12 cellular contexts compared by ENCODE assay signal in genomic region chr3:112072387-112073060, GRCh38. TPM values are rescaled to one million over a fixed set of nuclear protein-coding genes. Genes with fewer than 3 reads are reported as not detected.
A peak's percentile ranks its signal among the peaks of the same experiment; 100 is the strongest.
DNase-seq lines count a peak whose midpoint lies in the region; ATAC-seq and TF ChIP-seq lines count a peak whose summit lies in the region.
"Not testable (repeated sequence)": the region's sequence is repeated elsewhere in the genome, so short reads cannot be mapped to it uniquely, and the experiment has no call there.
"Had no signal": no experiment of that assay in that cellular context is flagged by ENCODE, and none has a peak within 500 bp of the region (broad histone marks: within the 10 kb centered on the region; RNA-seq: fewer than 3 reads in every experiment).

No MANE protein-coding gene starts in this region.

- TF ChIP-seq EP300 in stomach (IDR thresholded peaks at IDR 0.05), result not testable (repeated sequence)

- H2AFZ ChIP-seq in DND-41 (ENCODE audit: low read depth, low read length), result peak overlapping the region; percentile 25; the same call in 1 of the 2 replicates

- H3K79me2 ChIP-seq in DND-41 (ENCODE audit: insufficient read depth, low read length), result not testable (repeated sequence)

- H3K9me3 Mint-ChIP-seq in T-helper 2 cell treated with Interferon-gamma antibody and Interleukin-4, amounts not matched to agents 5 μg/mL and 100 μg/mL, for 36 hours, result peaks cover 22% of the 10 kb centered on the region
- not testable (repeated sequence) for H3K9me3 Mint-ChIP-seq in activated CD4-positive, alpha-beta memory T cell treated with anti-CD3 and anti-CD28 coated beads for 36 hours; activated T-cell treated with anti-CD3 and anti-CD28 coated beads, Interleukin-2, amount 50 U/mL, for 72 hours; activated naive CD8-positive, alpha-beta T cell (ENCODE audit: low read depth)

- not testable (repeated sequence) for H3K36me3 ChIP-seq in DND-41 (ENCODE audit: insufficient read depth, low read length); mucosa of descending colon (ENCODE audit: low read depth); stomach

- H3K4me2 ChIP-seq in DND-41 (ENCODE audit: insufficient read depth, low read length), result not testable (repeated sequence)

- H3K27me3 Mint-ChIP-seq in T-helper 2 cell treated with Interferon-gamma antibody and Interleukin-4, amounts not matched to agents 5 μg/mL and 100 μg/mL, for 36 hours (ENCODE audit: low read depth), result peaks cover 13% of the 10 kb centered on the region
- H3K27me3 Mint-ChIP-seq in activated CD4-positive, alpha-beta memory T cell treated with anti-CD3 and anti-CD28 coated beads for 36 hours; activated T-cell treated with anti-CD3 and anti-CD28 coated beads, Interleukin-2, amount 50 U/mL, for 72 hours (ENCODE audit: low read depth); activated naive CD8-positive, alpha-beta T cell: not testable (repeated sequence)

- DNase-seq in DND-41, result peak; percentile 59
- DNase-seq in T-helper 2 cell treated with Interferon-gamma antibody and Interleukin-4, amounts not matched to agents 5 μg/mL and 100 μg/mL, for 36 hours (ENCODE audit: low spot score), result peak; percentile 66
- peak; percentile 86 for DNase-seq in activated CD4-positive, alpha-beta memory T cell treated with anti-CD3 and anti-CD28 coated beads for 36 hours
- peak; percentile 72 to 79 for DNase-seq in activated T-cell treated with anti-CD3 and anti-CD28 coated beads, Interleukin-2, amount 50 U/mL, for 72 hours
- peak; percentile 83 to 87 (median 85) for DNase-seq in mucosa of descending colon
- peak; percentile 60 for DNase-seq in stimulated activated CD4-positive, alpha-beta T cell treated with anti-CD3 and anti-CD28 coated beads, Interleukin-4, amount 100 ng/mL, for 24 hours
- peak; percentile 76 for DNase-seq in stomach

- not testable (repeated sequence) for H3K4me1 ChIP-seq in DND-41 (ENCODE audit: insufficient read depth, low read length)
- H3K4me1 ChIP-seq in mucosa of descending colon (ENCODE audit: low read depth) (peaks cover 27% of the 10 kb centered on the region), stomach (peaks cover 0 to 20% (median 9%) of the 10 kb centered on the region in 4 donors)

- intact Hi-C loops in activated CD4-positive, alpha-beta memory T cell treated with anti-CD3 and anti-CD28 coated beads for 36 hours (cut with micrococcal nuclease), result loop anchor here (1.0 kb wide), 1 partner anchor 29 kb away; no protein-coding TSS in a partner anchor
- intact Hi-C loops in mucosa of descending colon (cut with DNase I, micrococcal nuclease); stomach (cut with DNase I; ENCODE audit: low total_unique reads): not testable (repeated sequence)

- peaks cover 36% of the 10 kb centered on the region for H3K4me1 Mint-ChIP-seq in T-helper 2 cell treated with Interferon-gamma antibody and Interleukin-4, amounts not matched to agents 5 μg/mL and 100 μg/mL, for 36 hours (ENCODE audit: low read depth)
- peaks cover 37% of the 10 kb centered on the region for H3K4me1 Mint-ChIP-seq in activated CD4-positive, alpha-beta memory T cell treated with anti-CD3 and anti-CD28 coated beads for 36 hours (ENCODE audit: low read depth)
- H3K4me1 Mint-ChIP-seq in activated T-cell treated with anti-CD3 and anti-CD28 coated beads, Interleukin-2, amount 50 U/mL, for 72 hours (ENCODE audit: low read depth), result peaks cover 42% of the 10 kb centered on the region
- H3K4me1 Mint-ChIP-seq in activated naive CD8-positive, alpha-beta T cell (ENCODE audit: low read depth), result peaks cover 38% of the 10 kb centered on the region

- not testable (repeated sequence) for H3K9ac ChIP-seq in DND-41 (ENCODE audit: low read depth, low read length)

- H3K4me3 Mint-ChIP-seq in T-helper 2 cell treated with Interferon-gamma antibody and Interleukin-4, amounts not matched to agents 5 μg/mL and 100 μg/mL, for 36 hours, result peak overlapping the region; percentile 78
- peak overlapping the region; percentile 60 for H3K4me3 Mint-ChIP-seq in activated CD4-positive, alpha-beta memory T cell treated with anti-CD3 and anti-CD28 coated beads for 36 hours
- H3K4me3 Mint-ChIP-seq in activated T-cell treated with anti-CD3 and anti-CD28 coated beads, Interleukin-2, amount 50 U/mL, for 72 hours, result peak overlapping the region; percentile 79 to 85
- H3K4me3 Mint-ChIP-seq in activated naive CD8-positive, alpha-beta T cell, result peak overlapping the region; percentile 74

- POLR2A ChIA-PET in activated CD4-positive, alpha-beta memory T cell treated with anti-CD3 and anti-CD28 coated beads for 36 hours (lab: Charles Lee), result not testable (repeated sequence)

- H3K27ac ChIP-seq in DND-41 (ENCODE audit: low read length), result not testable (repeated sequence)
- H3K27ac ChIP-seq in stomach, result peak overlapping the region; percentile 67 to 90 (median 84)

- H3K4me3 ChIP-seq in DND-41 (ENCODE audit: low read depth in 1 of 2, low read length in 2 of 2); mucosa of descending colon; stomach: not testable (repeated sequence)

- H3K27ac Mint-ChIP-seq in T-helper 2 cell treated with Interferon-gamma antibody and Interleukin-4, amounts not matched to agents 5 μg/mL and 100 μg/mL, for 36 hours, result peak overlapping the region; percentile 82
- H3K27ac Mint-ChIP-seq in activated CD4-positive, alpha-beta memory T cell treated with anti-CD3 and anti-CD28 coated beads for 36 hours, result peak overlapping the region; percentile 64
- H3K27ac Mint-ChIP-seq in activated T-cell treated with anti-CD3 and anti-CD28 coated beads, Interleukin-2, amount 50 U/mL, for 72 hours, result peak overlapping the region; percentile 51
- peak overlapping the region; percentile 59 for H3K27ac Mint-ChIP-seq in activated naive CD8-positive, alpha-beta T cell

- not testable (repeated sequence) for H3K27me3 ChIP-seq in DND-41 (ENCODE audit: insufficient read depth, low read length, poor library complexity); stomach

- CTCF ChIA-PET in activated CD4-positive, alpha-beta memory T cell treated with anti-CD3 and anti-CD28 coated beads for 36 hours (lab: Charles Lee), result interaction anchor here (1.2 kb wide), 1 partner anchor 59 kb away, joined by 3 read pairs; no protein-coding TSS in a partner anchor

- TF ChIP-seq CTCF in DND-41 (IDR thresholded peaks at IDR 0.05; ENCODE audit: borderline replicate concordance, extremely low read depth, low read length, poor library complexity, severe bottlenecking); mucosa of descending colon (IDR thresholded peaks at IDR 0.05); stomach (IDR thresholded peaks at IDR 0.05): not testable (repeated sequence)

- not testable (repeated sequence) for H3K9me3 ChIP-seq in DND-41 (ENCODE audit: insufficient read depth, low read length, severe bottlenecking); mucosa of descending colon; stomach

- peaks cover 10% of the 10 kb centered on the region for H3K36me3 Mint-ChIP-seq in T-helper 2 cell treated with Interferon-gamma antibody and Interleukin-4, amounts not matched to agents 5 μg/mL and 100 μg/mL, for 36 hours (ENCODE audit: low read depth)
- H3K36me3 Mint-ChIP-seq in activated CD4-positive, alpha-beta memory T cell treated with anti-CD3 and anti-CD28 coated beads for 36 hours; activated naive CD8-positive, alpha-beta T cell: not testable (repeated sequence)
- peaks cover 3 to 11% of the 10 kb centered on the region in 2 donors for H3K36me3 Mint-ChIP-seq in activated T-cell treated with anti-CD3 and anti-CD28 coated beads, Interleukin-2, amount 50 U/mL, for 72 hours (ENCODE audit: insufficient read depth in 2 of 2)

- not testable (repeated sequence) for TF ChIP-seq POLR2A in stomach (IDR thresholded peaks at IDR 0.05)

- H4K20me1 ChIP-seq in DND-41 (ENCODE audit: insufficient read depth, low read length), result not testable (repeated sequence)

- 34 to 55% (median 39%) methylated on average over 8 of the region's 8 CpGs for WGBS in stomach, 5 donors

- ATAC-seq in DND-41 (ENCODE audit: insufficient read depth, low read depth) (0 out of 3 replicates have a peak, but pooled peaks have one; percentile 39), mucosa of descending colon (peak; percentile 52)
- peak; percentile 37 to 43 for ATAC-seq in activated T-cell treated with anti-CD3 and anti-CD28 coated beads, Interleukin-2, amount 50 U/mL, for 72 hours (replicated peaks in 1 of 2)

RNA-seq across cellular contexts. Expression of gene C3orf52, which starts 13.7 kb away (rescaled TPM):
- 1 to 10 TPM; 3.3 to 4.4 TPM for total RNA-seq in activated CD4-positive, alpha-beta memory T cell treated with anti-CD3 and anti-CD28 coated beads for 36 hours
- total RNA-seq in activated T-cell treated with anti-CD3 and anti-CD28 coated beads, Interleukin-2, amount 50 U/mL, for 72 hours, result 1 to 10 TPM; 3.2 to 4.1 TPM
- total RNA-seq in mucosa of descending colon (10 to 100 TPM; 22.6 to 49.9 (median 36.3) TPM), stomach (10 to 100 TPM in 4 of 5 donors, 1 to 10 TPM in 1; 9.9 to 66.9 (median 59.0) TPM)
- polyA plus RNA-seq in stomach, result 10 to 100 TPM in 2 of 3 donors, 1 to 10 TPM in 1; 4.2 to 16.0 (median 10.0) TPM

RNA-seq across cellular contexts. Expression of gene TMPRSS7, which starts 38.0 kb away (rescaled TPM):
- not detected for total RNA-seq in activated CD4-positive, alpha-beta memory T cell treated with anti-CD3 and anti-CD28 coated beads for 36 hours
- total RNA-seq in activated T-cell treated with anti-CD3 and anti-CD28 coated beads, Interleukin-2, amount 50 U/mL, for 72 hours, result under 1 TPM; 0.09 to 0.17 TPM
- total RNA-seq in mucosa of descending colon (under 1 TPM in 1 of 3 donors, not detected in 2; 0.12 TPM), stomach (under 1 TPM in 1 of 5 donors, not detected in 4; 0.45 TPM)
- polyA plus RNA-seq in stomach, result under 1 TPM in 2 of 3 donors, not detected in 1; 0.08 to 0.12 TPM
- total RNA-seq: dermis blood vessel endothelial cell, GM23248, SJCRH30, uterus had no signal
- polyA plus RNA-seq: GM23248 had no signal
